In genomic region chr13:102970542-102970941, GRCh38 we compare ENCODE assay signal across 13 cellular contexts.
DNase-seq lines count a peak whose midpoint lies in the region; ATAC-seq and TF ChIP-seq lines count a peak whose summit lies in the region.
"Had no signal": no experiment of that assay in that cellular context is flagged by ENCODE, and none has a peak within 500 bp of the region (broad histone marks: within the 10 kb centered on the region; RNA-seq: fewer than 3 reads in every experiment).

No MANE protein-coding gene starts in this region.

- in situ Hi-C loops in mammary epithelial cell (cut with MboI; ENCODE audit: low sequenced_read_pairs in 2 of 2), result no loop called here

- dilution Hi-C loops in mammary epithelial cell (cut with HindIII; ENCODE audit: low sequenced_read_pairs), result no loop called here

- H3K27ac ChIP-seq in tibial nerve (no peak overlapping the region), mammary epithelial cell (ENCODE audit: insufficient read depth, low read depth, low read length) (no peak overlapping the region)

- CTCF ChIA-PET in HEK293T (lab: Yijun Ruan, JAX) (interaction anchor here (0.6 kb wide), 1 partner anchor 327 kb away, joined by 3 read pairs; no protein-coding TSS in a partner anchor), mammary epithelial cell (lab: Charles Lee; ENCODE audit: low non-redundant PET) (no interaction called here)

- H3K79me2 ChIP-seq in mammary epithelial cell (ENCODE audit: insufficient read depth, low read length), result no peaks in the 10 kb centered on the region

- no peaks in the 10 kb centered on the region for H4K20me1 ChIP-seq in mammary epithelial cell (ENCODE audit: insufficient read depth, low read length)

- H3K4me2 ChIP-seq in mammary epithelial cell (ENCODE audit: insufficient read depth, low read depth, low read length), result no peak overlapping the region

- no TSS peak for BruUV-seq in mammary epithelial cell (replicated peaks; lab: Mats Ljungman, UMichigan)

- TF ChIP-seq POLR2A in tibial nerve (IDR thresholded peaks at IDR 0.05), result no peak

- TF ChIP-seq CTCF in GM12864 (IDR thresholded peaks at IDR 0.05; ENCODE audit: low read depth, low read length, missing control alignments) (no peak), tibial nerve (IDR thresholded peaks at IDR 0.05) (no peak), mammary epithelial cell (conservative IDR thresholded peaks at IDR 0.05 in 1 of 2, IDR thresholded peaks at IDR 0.05 in 1 of 2; ENCODE audit: extremely low read depth in 1 of 2, insufficient read depth in 1 of 2, low read depth in 1 of 2, low read length in 2 of 2) (no peak)

- H3K4me3 ChIP-seq in GM12864 (ENCODE audit: low read depth, low read length), result no peak overlapping the region
- H3K4me3 ChIP-seq in tibial nerve, result no peak overlapping the region
- H3K4me3 ChIP-seq in mammary epithelial cell (replicated peaks in 1 of 3; ENCODE audit: insufficient read depth in 1 of 3, low read depth in 2 of 3, low read length in 3 of 3), result no peak overlapping the region

- WGBS in tibial nerve, 2 donors, result 91 to 94% methylated on average over 2 of the region's 2 CpGs
- 95% methylated on average over 2 of the region's 2 CpGs for WGBS in mammary epithelial cell (ENCODE audit: low coverage, missing lambda C conversion rate)

- peak; percentile 98 for ATAC-seq in GM19324 (IDR thresholded peaks at IDR 0.05; ENCODE audit: low FRiP score, unreplicated experiment)
- peak; percentile 97 for ATAC-seq in HG02678 (IDR thresholded peaks at IDR 0.05; ENCODE audit: unreplicated experiment)
- ATAC-seq in HG03442 (IDR thresholded peaks at IDR 0.05; ENCODE audit: unreplicated experiment), result peak; percentile 96
- ATAC-seq: Right ventricle myocardium inferior had no signal

- peak; percentile 85 for DNase-seq in GM12864 (ENCODE audit: low read depth)
- DNase-seq in HEK293T (ENCODE audit: extremely low spot score), result no peak
- no peak for DNase-seq in activated CD4-positive, alpha-beta T cell treated with anti-CD3 and anti-CD28 coated beads, Interleukin-2, amount 50 U/mL, for 48 hours
- DNase-seq in tibial nerve (ENCODE audit: low spot score in 2 of 2), result no peak
- no peak for DNase-seq in mammary epithelial cell
- DNase-seq: activated CD4-positive, alpha-beta T cell treated with anti-CD3 and anti-CD28 coated beads, Interleukin-2, amount 10 ng/mL, durations not matched to agents 24 days and 14 days; activated naive CD4-positive, alpha-beta T cell treated with anti-CD3 and anti-CD28 coated beads, Interleukin-2, amount 50 U/mL, for 16 hours; GDM1; NCI-H146 had no signal

- H3K4me1 ChIP-seq in tibial nerve (no peaks in the 10 kb centered on the region), mammary epithelial cell (ENCODE audit: insufficient read depth, low read length) (peaks cover 8% of the 10 kb centered on the region)

- no peaks in the 10 kb centered on the region for H3K9me3 ChIP-seq in tibial nerve
- no peaks in the 10 kb centered on the region for H3K9me3 ChIP-seq in mammary epithelial cell (replicated peaks; ENCODE audit: insufficient read depth, low read length)

- no peak for TF ChIP-seq EP300 in tibial nerve (IDR thresholded peaks at IDR 0.05)

- POLR2A ChIA-PET in HEK293T (lab: Yijun Ruan, JAX), result no interaction called here

- H3K27me3 ChIP-seq in tibial nerve (no peaks in the 10 kb centered on the region), mammary epithelial cell (ENCODE audit: insufficient read depth, low read length) (no peaks in the 10 kb centered on the region)

- intact Hi-C loops in mammary epithelial cell (cut with micrococcal nuclease), result no loop called here

- no peak overlapping the region for H3K9ac ChIP-seq in mammary epithelial cell (ENCODE audit: insufficient read depth, low read length)

- H2AFZ ChIP-seq in mammary epithelial cell (ENCODE audit: low read depth, low read length), result no peak overlapping the region

- H3K36me3 ChIP-seq in tibial nerve (no peaks in the 10 kb centered on the region), mammary epithelial cell (ENCODE audit: insufficient read depth, low read length) (no peaks in the 10 kb centered on the region)

TF ChIP-seq in HEK293T, 16 proteins besides CTCF, POLR2A, EP300 and RAD21:
- no peak for TF ChIP-seq TARDBP (IDR thresholded peaks at IDR 0.05)
- no peak for TF ChIP-seq ZNF384 (IDR thresholded peaks at IDR 0.05)
- no peak for TF ChIP-seq PKNOX1 (IDR thresholded peaks at IDR 0.05)
- TF ChIP-seq NFRKB (IDR thresholded peaks at IDR 0.05), result no peak
- no peak for TF ChIP-seq SUZ12 (IDR thresholded peaks at IDR 0.05)
- no peak for TF ChIP-seq FOXA1 (IDR thresholded peaks at IDR 0.05)
- no peak for TF ChIP-seq HDGF (IDR thresholded peaks at IDR 0.05; ENCODE audit: borderline replicate concordance)
- TF ChIP-seq ARNT (IDR thresholded peaks at IDR 0.05), result no peak
- no peak for TF ChIP-seq SP1 (IDR thresholded peaks at IDR 0.05)
- TF ChIP-seq FOXM1 (IDR thresholded peaks at IDR 0.05; ENCODE audit: borderline replicate concordance), result no peak
- no peak for TF ChIP-seq BHLHE40 (IDR thresholded peaks at IDR 0.05; ENCODE audit: borderline replicate concordance)
- no peak for TF ChIP-seq CTBP1 (IDR thresholded peaks at IDR 0.05; ENCODE audit: borderline replicate concordance)
- no peak for TF ChIP-seq LEF1 (IDR thresholded peaks at IDR 0.05; ENCODE audit: borderline replicate concordance)
- TF ChIP-seq FOXK2 (IDR thresholded peaks at IDR 0.05), result no peak
- no peak for TF ChIP-seq L3MBTL2 (conservative IDR thresholded peaks at IDR 0.05)
- TF ChIP-seq ELF4 (IDR thresholded peaks at IDR 0.05), result no peak
